ENCODE assay signal across 11 cellular contexts in genomic region chr10:79203833-79204232, GRCh38.
DNase-seq lines count a peak whose midpoint lies in the region; ATAC-seq and TF ChIP-seq lines count a peak whose summit lies in the region.
"Had no signal": no experiment of that assay in that cellular context is flagged by ENCODE, and none has a peak within 500 bp of the region (broad histone marks: within the 10 kb centered on the region; RNA-seq: fewer than 3 reads in every experiment).

No MANE protein-coding gene starts in this region.

- H3K4me3 Mint-ChIP-seq in nephron progenitor cell (no peak overlapping the region), natural killer cell (no peak overlapping the region)
- no peak overlapping the region for H3K4me3 Mint-ChIP-seq in activated CD4-positive, alpha-beta T cell treated with anti-CD3 and anti-CD28 coated beads for 36 hours
- H3K4me3 Mint-ChIP-seq: stimulated activated naive CD8-positive, alpha-beta T cell treated with anti-CD3 and anti-CD28 coated beads, Interleukin-15, Interleukin-2, amounts not matched to agents 100 ng/mL and 50 ng/mL, for 24 hours had no signal

- POLR2A ChIA-PET in OCI-LY7 (lab: Charles Lee): no interaction called here
- POLR2A ChIA-PET in activated CD4-positive, alpha-beta T cell treated with anti-CD3 and anti-CD28 coated beads for 36 hours (lab: Charles Lee): no interaction called here

- no peak overlapping the region for H3K4me3 ChIP-seq in BLaER1 treated with 17β-estradiol and CSF1 and Interleukin-3, amounts not matched to agents 10 nM and 100 nM
- no peak overlapping the region for H3K4me3 ChIP-seq in OCI-LY7 (ENCODE audit: low read depth, low read length, poor library complexity, severe bottlenecking)
- no peak overlapping the region for H3K4me3 ChIP-seq in foreskin fibroblast (ENCODE audit: low read depth in 1 of 2, low read length in 2 of 2)

- no TSS peak for BruUV-seq in OCI-LY7 (replicated peaks; lab: Mats Ljungman, UMichigan)

- H3K36me3 ChIP-seq in BLaER1 treated with 17β-estradiol and CSF1 and Interleukin-3, amounts not matched to agents 10 nM and 100 nM: peaks cover 62 to 92% (median 82%) of the 10 kb centered on the region in 11 experiments
- no peaks in the 10 kb centered on the region; the same call in 1 of the 2 replicates for H3K36me3 ChIP-seq in OCI-LY7 (ENCODE audit: insufficient read depth, low read length)

- H3K27ac ChIP-seq in BLaER1 treated with 17β-estradiol and CSF1 and Interleukin-3, amounts not matched to agents 10 nM and 100 nM: peak overlapping the region in 2 of 11 experiments; percentile 38 to 49; a peak in 3 of 22 replicates
- H3K27ac ChIP-seq in OCI-LY7 (ENCODE audit: low read depth, low read length, poor library complexity, severe bottlenecking): no peak overlapping the region

- peaks cover 29 to 86% (median 72%) of the 10 kb centered on the region in 10 experiments for H3K4me1 ChIP-seq in BLaER1 treated with 17β-estradiol and CSF1 and Interleukin-3, amounts not matched to agents 10 nM and 100 nM
- H3K4me1 ChIP-seq in OCI-LY7 (ENCODE audit: insufficient read depth, low read length, poor library complexity, severe bottlenecking): peaks cover 5% of the 10 kb centered on the region

- intact Hi-C loops in OCI-LY7 (cut with micrococcal nuclease; ENCODE audit: unreplicated experiment) (no loop called here), natural killer cell (cut with micrococcal nuclease) (no loop called here)
- intact Hi-C loops in activated CD4-positive, alpha-beta T cell treated with anti-CD3 and anti-CD28 coated beads for 36 hours (cut with DNase I, micrococcal nuclease): no loop called here

- H3K9me2 ChIP-seq in OCI-LY7 (ENCODE audit: insufficient read depth, low read length): no peaks in the 10 kb centered on the region

- H3K79me2 ChIP-seq in OCI-LY7 (ENCODE audit: insufficient read depth, low read depth, low read length): no peaks in the 10 kb centered on the region

- TF ChIP-seq CTCF in OCI-LY7 (conservative IDR thresholded peaks at IDR 0.05; ENCODE audit: low read length) (no peak), foreskin fibroblast (IDR thresholded peaks at IDR 0.05; ENCODE audit: low read depth, low read length) (no peak), nephron progenitor cell (IDR thresholded peaks at IDR 0.05) (no peak), natural killer cell (IDR thresholded peaks at IDR 0.05) (no peak)

- H3K27ac Mint-ChIP-seq in nephron progenitor cell: peak overlapping the region; percentile 62
- no peak overlapping the region for H3K27ac Mint-ChIP-seq in natural killer cell
- H3K27ac Mint-ChIP-seq in activated CD4-positive, alpha-beta T cell treated with anti-CD3 and anti-CD28 coated beads for 36 hours: no peak overlapping the region
- H3K27ac Mint-ChIP-seq: stimulated activated naive CD8-positive, alpha-beta T cell treated with anti-CD3 and anti-CD28 coated beads, Interleukin-15, Interleukin-2, amounts not matched to agents 100 ng/mL and 50 ng/mL, for 24 hours had no signal

- H3K9me3 Mint-ChIP-seq in nephron progenitor cell: no peaks in the 10 kb centered on the region
- H3K9me3 Mint-ChIP-seq in natural killer cell: no peaks in the 10 kb centered on the region
- H3K9me3 Mint-ChIP-seq in activated CD4-positive, alpha-beta T cell treated with anti-CD3 and anti-CD28 coated beads for 36 hours (ENCODE audit: low read depth): no peaks in the 10 kb centered on the region
- H3K9me3 Mint-ChIP-seq: stimulated activated naive CD8-positive, alpha-beta T cell treated with anti-CD3 and anti-CD28 coated beads, Interleukin-15, Interleukin-2, amounts not matched to agents 100 ng/mL and 50 ng/mL, for 24 hours had no signal

- peak overlapping the region in 3 of 11 experiments; percentile 7 to 37 (median 34); a peak in 2 of 22 replicates for H3K9ac ChIP-seq in BLaER1 treated with 17β-estradiol and CSF1 and Interleukin-3, amounts not matched to agents 10 nM and 100 nM

- peak overlapping the region in 8 of 11 experiments; percentile 45 to 74 (median 64); a peak in 15 of 22 replicates for H3K4me2 ChIP-seq in BLaER1 treated with 17β-estradiol and CSF1 and Interleukin-3, amounts not matched to agents 10 nM and 100 nM
- H3K4me2 ChIP-seq in OCI-LY7 (ENCODE audit: low read length): no peak overlapping the region

- no peak overlapping the region for H2AFZ ChIP-seq in OCI-LY7 (ENCODE audit: low read length)

- no peaks in the 10 kb centered on the region for H3K27me3 ChIP-seq in BLaER1 treated with 17β-estradiol and CSF1 and Interleukin-3, amounts not matched to agents 10 nM and 100 nM

- no peak for ATAC-seq in natural killer cell
- no peak for ATAC-seq in activated CD4-positive, alpha-beta T cell treated with anti-CD3 and anti-CD28 coated beads for 36 hours
- ATAC-seq in HG03025 (IDR thresholded peaks at IDR 0.05; ENCODE audit: low FRiP score, unreplicated experiment): no peak
- ATAC-seq in HG03280 (IDR thresholded peaks at IDR 0.05; ENCODE audit: unreplicated experiment): no peak

- CTCF ChIA-PET in OCI-LY7 (lab: Charles Lee; ENCODE audit: unreplicated experiment): interaction anchor here (0.6 to 1.5 kb wide), 4 partner anchors 10 to 144 kb away, joined by 3 read pairs; no protein-coding TSS in a partner anchor
- CTCF ChIA-PET in activated CD4-positive, alpha-beta T cell treated with anti-CD3 and anti-CD28 coated beads for 36 hours (lab: Charles Lee): interaction anchor here (0.6 to 1.5 kb wide), 7 partner anchors 8 to 679 kb away, joined by 3 to 10 read pairs (median 3); no protein-coding TSS in a partner anchor

- H3K4me1 Mint-ChIP-seq in nephron progenitor cell (peaks cover 31% of the 10 kb centered on the region), natural killer cell (peaks cover 0 to 9% of the 10 kb centered on the region in 2 donors)
- H3K4me1 Mint-ChIP-seq in activated CD4-positive, alpha-beta T cell treated with anti-CD3 and anti-CD28 coated beads for 36 hours: no peaks in the 10 kb centered on the region

- H3K9me3 ChIP-seq in BLaER1 treated with 17β-estradiol and CSF1 and Interleukin-3, amounts not matched to agents 10 nM and 100 nM (replicated peaks in 1 of 11): no peaks in the 10 kb centered on the region
- no peaks in the 10 kb centered on the region for H3K9me3 ChIP-seq in OCI-LY7 (ENCODE audit: low read length)

- H3K36me3 Mint-ChIP-seq in nephron progenitor cell (ENCODE audit: low read depth) (peaks cover 37% of the 10 kb centered on the region), natural killer cell (no peaks in the 10 kb centered on the region)
- H3K36me3 Mint-ChIP-seq in activated CD4-positive, alpha-beta T cell treated with anti-CD3 and anti-CD28 coated beads for 36 hours (ENCODE audit: low read depth): peaks cover 3% of the 10 kb centered on the region

- peak; percentile 32 for DNase-seq in OCI-LY7 (ENCODE audit: low spot score)
- DNase-seq in foreskin fibroblast: peak; percentile 26 to 48
- no peak for DNase-seq in nephron progenitor cell
- DNase-seq in natural killer cell: no peak
- DNase-seq in activated CD4-positive, alpha-beta T cell treated with anti-CD3 and anti-CD28 coated beads for 36 hours: no peak
- DNase-seq: erythroblast, NCI-H1092 had no signal

- peaks cover 84 to 98% (median 95%) of the 10 kb centered on the region in 11 experiments for H4K20me1 ChIP-seq in BLaER1 treated with 17β-estradiol and CSF1 and Interleukin-3, amounts not matched to agents 10 nM and 100 nM
- H4K20me1 ChIP-seq in OCI-LY7 (ENCODE audit: insufficient read depth, low read length): no peaks in the 10 kb centered on the region

- H3K27me3 Mint-ChIP-seq in nephron progenitor cell (ENCODE audit: low read depth, poor library complexity) (no peaks in the 10 kb centered on the region), natural killer cell (ENCODE audit: low read depth in 2 of 2) (no peaks in the 10 kb centered on the region)
- H3K27me3 Mint-ChIP-seq in activated CD4-positive, alpha-beta T cell treated with anti-CD3 and anti-CD28 coated beads for 36 hours: no peaks in the 10 kb centered on the region
- H3K27me3 Mint-ChIP-seq: stimulated activated naive CD8-positive, alpha-beta T cell treated with anti-CD3 and anti-CD28 coated beads, Interleukin-15, Interleukin-2, amounts not matched to agents 100 ng/mL and 50 ng/mL, for 24 hours had no signal

Comparison
In these comparisons a context has a peak if more than half of its experiments do, and no peak if none do; other contexts are left out.
1. DNase-seq: peak in OCI-LY7 (single experiment) and foreskin fibroblast (2 of 2); none in nephron progenitor cell (single experiment), natural killer cell (single experiment) and activated CD4-positive, alpha-beta T cell treated with anti-CD3 and anti-CD28 coated beads for 36 hours (single experiment).